In genomic region chr17:75937652-75938051, GRCh38 we compare ENCODE assay signal across 26 cellular contexts.
"Had no signal": no experiment of that assay in that cellular context is flagged by ENCODE, and none has a peak within 500 bp of the region (broad histone marks: within the 10 kb centered on the region; RNA-seq: fewer than 3 reads in every experiment).

No MANE protein-coding gene starts in this region.

- ATAC-seq: activated naive CD4-positive, alpha-beta T cell treated with anti-CD3 and anti-CD28 coated beads, Interleukin-2, amount 50 U/mL, for 72 hours; activated naive CD8-positive, alpha-beta T cell treated with anti-CD3 and anti-CD28 coated beads, Interleukin-2, amount 50 U/mL, for 24 hours; activated T-cell treated with anti-CD3 and anti-CD28 coated beads, Interleukin-2, amount 50 U/mL, for 4 hours; body of pancreas had no signal

- H3K9me3 Mint-ChIP-seq: activated B cell treated with CpG ODN at 0.5 μM for 24 hours; activated CD4-positive, alpha-beta T cell treated with anti-CD3 and anti-CD28 coated beads, Interleukin-2, amount 10 ng/mL, durations not matched to agents 24 days and 14 days; activated naive CD4-positive, alpha-beta T cell treated with anti-CD3 and anti-CD28 coated beads, Interleukin-2, amount 50 U/mL, for 72 hours; activated naive CD8-positive, alpha-beta T cell treated with anti-CD3 and anti-CD28 coated beads, Interleukin-2, amount 50 U/mL, for 24 hours; activated T-cell treated with anti-CD3 and anti-CD28 coated beads, Interleukin-2, amount 50 U/mL, for 4 hours; T-helper 1 cell treated with Interleukin-12 subunit alpha and Interleukin-12 subunit beta and Interleukin-4 antibody, amounts not matched to agents 30 μg/mL and 1 μg/mL, for 36 hours had no signal

- DNase-seq: activated B cell treated with CpG ODN at 0.5 μM for 24 hours; activated CD4-positive, alpha-beta T cell treated with anti-CD3 and anti-CD28 coated beads for 1 hour; activated CD4-positive, alpha-beta T cell treated with anti-CD3 and anti-CD28 coated beads, Interleukin-2, amount 10 ng/mL, durations not matched to agents 24 days and 14 days; activated CD4-positive, alpha-beta T cell treated with anti-CD3 and anti-CD28 coated beads, Interleukin-2, amount 50 U/mL, for 48 hours; activated effector memory CD4-positive, alpha-beta T cell treated with anti-CD3 and anti-CD28 coated beads, Interleukin-2, amount 50 U/mL, for 16 hours; activated naive CD4-positive, alpha-beta T cell treated with Interleukin-2 at 50 U/mL for 16 hours; activated naive CD8-positive, alpha-beta T cell treated with anti-CD3 and anti-CD28 coated beads, Interleukin-2, amount 50 U/mL, for 24 hours; activated T-cell treated with anti-CD3 and anti-CD28 coated beads, Interleukin-2, amount 50 U/mL, for 4 hours; amniotic stem cell; body of pancreas; central memory CD4-positive, alpha-beta T cell; Karpas-422; NCI-H1048; NCI-H146; NCI-H1930; NCI-H345; NCI-H510A; NCI-H526 treated with DMSO at 0.1 percent for 48 hours; RPMI8226; SHP77; T-helper 9 cell had no signal

- H3K4me3 Mint-ChIP-seq: activated B cell treated with CpG ODN at 0.5 μM for 24 hours; activated CD4-positive, alpha-beta T cell treated with anti-CD3 and anti-CD28 coated beads, Interleukin-2, amount 10 ng/mL, durations not matched to agents 24 days and 14 days; activated naive CD8-positive, alpha-beta T cell treated with anti-CD3 and anti-CD28 coated beads, Interleukin-2, amount 50 U/mL, for 24 hours; activated T-cell treated with anti-CD3 and anti-CD28 coated beads, Interleukin-2, amount 50 U/mL, for 4 hours; T-helper 1 cell treated with Interleukin-12 subunit alpha and Interleukin-12 subunit beta and Interleukin-4 antibody, amounts not matched to agents 30 μg/mL and 1 μg/mL, for 36 hours had no signal

- H3K4me3 ChIP-seq: ascending aorta, body of pancreas, SJSA1 had no signal

- H3K27ac Mint-ChIP-seq: activated B cell treated with CpG ODN at 0.5 μM for 24 hours; activated CD4-positive, alpha-beta T cell treated with anti-CD3 and anti-CD28 coated beads, Interleukin-2, amount 10 ng/mL, durations not matched to agents 24 days and 14 days; activated naive CD4-positive, alpha-beta T cell treated with anti-CD3 and anti-CD28 coated beads, Interleukin-2, amount 50 U/mL, for 72 hours; activated naive CD8-positive, alpha-beta T cell treated with anti-CD3 and anti-CD28 coated beads, Interleukin-2, amount 50 U/mL, for 24 hours; T-helper 1 cell treated with Interleukin-12 subunit alpha and Interleukin-12 subunit beta and Interleukin-4 antibody, amounts not matched to agents 30 μg/mL and 1 μg/mL, for 36 hours had no signal

- H3K27me3 ChIP-seq: ascending aorta, body of pancreas, SJSA1 had no signal

- H3K9me3 ChIP-seq: ascending aorta, body of pancreas, SJSA1 had no signal

- H3K36me3 Mint-ChIP-seq: activated naive CD4-positive, alpha-beta T cell treated with anti-CD3 and anti-CD28 coated beads, Interleukin-2, amount 50 U/mL, for 72 hours had no signal

- H3K27me3 Mint-ChIP-seq: activated B cell treated with CpG ODN at 0.5 μM for 24 hours; activated CD4-positive, alpha-beta T cell treated with anti-CD3 and anti-CD28 coated beads, Interleukin-2, amount 10 ng/mL, durations not matched to agents 24 days and 14 days; activated naive CD8-positive, alpha-beta T cell treated with anti-CD3 and anti-CD28 coated beads, Interleukin-2, amount 50 U/mL, for 24 hours had no signal

- H3K27ac ChIP-seq: ascending aorta, body of pancreas, SJSA1 had no signal

- FAIRE-seq: bronchial epithelial cell had no signal
